In the genomic region with DNA sequence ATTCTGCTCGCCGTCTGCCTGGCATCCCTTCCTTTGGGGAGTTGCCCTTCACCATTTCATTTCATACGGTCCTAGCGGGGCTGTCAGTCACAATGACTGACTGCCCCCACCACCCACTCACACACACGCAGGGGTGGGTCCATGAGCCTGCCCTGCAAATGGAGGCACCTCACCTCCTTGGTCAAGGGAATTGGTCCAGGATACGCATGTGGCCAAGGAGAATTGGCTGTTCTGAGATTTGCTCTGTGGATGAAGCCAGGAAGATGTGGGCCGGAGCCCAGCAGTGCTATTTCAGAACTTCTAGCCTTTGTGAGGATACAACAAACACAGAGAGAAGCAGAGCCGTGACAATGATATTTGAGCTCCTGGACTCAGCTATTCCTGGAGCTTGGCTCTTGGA, we compare ENCODE assay signal across 1 cellular context.
TF ChIP-seq lines count a peak whose summit lies in the region.

No MANE protein-coding gene starts in this region.

TF ChIP-seq in H1, 55 proteins besides CTCF, POLR2A, EP300 and RAD21:
- TF ChIP-seq MAFK (IDR thresholded peaks at IDR 0.05; ENCODE audit: low read depth, low read length) (no peak), SP1 (IDR thresholded peaks at IDR 0.05; ENCODE audit: low read depth, low read length) (peak; percentile 80), CHD2 (IDR thresholded peaks at IDR 0.05; ENCODE audit: low read length) (peak; percentile 65), CBX5 (IDR thresholded peaks at IDR 0.05; ENCODE audit: low read depth, low read length) (no peak)
